ENCODE assay signal across 1 cellular context in the genomic region with DNA sequence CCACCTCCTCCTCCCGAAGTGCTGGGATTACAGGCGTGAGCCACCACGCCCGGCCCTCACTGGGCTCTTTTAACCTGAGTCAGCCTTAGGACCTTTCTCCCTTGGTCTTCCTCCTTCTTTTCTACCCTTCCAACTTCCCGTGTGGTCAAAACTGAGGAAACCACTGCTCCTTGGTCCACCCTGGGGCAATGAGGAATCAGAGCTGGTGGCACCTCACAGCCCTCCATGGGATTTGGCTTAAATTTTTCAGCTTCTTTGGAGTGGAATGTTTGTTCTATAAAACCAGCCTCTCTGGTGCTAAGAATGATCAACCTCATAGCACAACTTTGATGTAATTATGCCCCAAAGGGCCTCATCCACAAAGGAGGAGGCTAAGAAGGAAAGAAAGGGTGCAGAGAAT.
TF ChIP-seq lines count a peak whose summit lies in the region.

No MANE protein-coding gene starts in this region.

TF ChIP-seq in SK-N-SH, 30 proteins besides CTCF, POLR2A, EP300 and RAD21:
- TF ChIP-seq GATA2 (CRISPR knock-in tag; IDR thresholded peaks at IDR 0.05): no peak
- TF ChIP-seq, protein P1, sequence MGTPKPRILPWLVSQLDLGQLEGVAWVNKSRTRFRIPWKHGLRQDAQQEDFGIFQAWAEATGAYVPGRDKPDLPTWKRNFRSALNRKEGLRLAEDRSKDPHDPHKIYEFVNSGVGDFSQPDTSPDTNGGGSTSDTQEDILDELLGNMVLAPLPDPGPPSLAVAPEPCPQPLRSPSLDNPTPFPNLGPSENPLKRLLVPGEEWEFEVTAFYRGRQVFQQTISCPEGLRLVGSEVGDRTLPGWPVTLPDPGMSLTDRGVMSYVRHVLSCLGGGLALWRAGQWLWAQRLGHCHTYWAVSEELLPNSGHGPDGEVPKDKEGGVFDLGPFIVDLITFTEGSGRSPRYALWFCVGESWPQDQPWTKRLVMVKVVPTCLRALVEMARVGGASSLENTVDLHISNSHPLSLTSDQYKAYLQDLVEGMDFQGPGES (IDR thresholded peaks at IDR 0.05; ENCODE audit: low read depth, low read length): no peak
- no peak for TF ChIP-seq ELF1 (IDR thresholded peaks at IDR 0.05)
- TF ChIP-seq TEAD4 (IDR thresholded peaks at IDR 0.05; ENCODE audit: borderline replicate concordance, insufficient read depth): no peak
- no peak for TF ChIP-seq GABPA (IDR thresholded peaks at IDR 0.05; ENCODE audit: low read depth)
- no peak for TF ChIP-seq NFIC (IDR thresholded peaks at IDR 0.05; ENCODE audit: borderline replicate concordance)
- no peak for TF ChIP-seq FOXM1 (IDR thresholded peaks at IDR 0.05; ENCODE audit: low read depth)
- TF ChIP-seq YY1 (IDR thresholded peaks at IDR 0.05; ENCODE audit: low read depth): no peak
- no peak for TF ChIP-seq TCF12 (IDR thresholded peaks at IDR 0.05)
